8 cellular contexts compared by ENCODE assay signal in genomic region chr18:59308201-59309014, GRCh38. TPM values are rescaled to one million over a fixed set of nuclear protein-coding genes. Genes with fewer than 3 reads are reported as not detected.
DNase-seq lines count a peak whose midpoint lies in the region; ATAC-seq and TF ChIP-seq lines count a peak whose summit lies in the region.

No MANE protein-coding gene starts in this region.

- H3K9ac ChIP-seq in HUES48 (ENCODE audit: low read depth, low read length) = no peak overlapping the region
- no peak overlapping the region for H3K9ac ChIP-seq in fibroblast of lung (ENCODE audit: insufficient read depth, low read length)

- no peaks in the 10 kb centered on the region for H3K36me3 Mint-ChIP-seq in CD8-positive, alpha-beta memory T cell
- H3K36me3 Mint-ChIP-seq in activated T-cell treated with anti-CD3 and anti-CD28 coated beads, Interleukin-2, amount 50 U/mL, for 4 hours (ENCODE audit: insufficient read depth) = no peaks in the 10 kb centered on the region
- no peaks in the 10 kb centered on the region for H3K36me3 Mint-ChIP-seq in natural killer cell

- H3K36me3 ChIP-seq in CD8-positive, alpha-beta memory T cell (ENCODE audit: insufficient read depth, low read length) = no peaks in the 10 kb centered on the region
- H3K36me3 ChIP-seq in HUES48 (ENCODE audit: control insufficient read depth, insufficient read depth, low read length) = no peaks in the 10 kb centered on the region
- no peaks in the 10 kb centered on the region for H3K36me3 ChIP-seq in OCI-LY7 (ENCODE audit: insufficient read depth, low read length)
- H3K36me3 ChIP-seq in fibroblast of lung (ENCODE audit: control insufficient read depth, insufficient read depth, low read length) = no peaks in the 10 kb centered on the region

- no peak overlapping the region for H3K27ac ChIP-seq in CD8-positive, alpha-beta memory T cell (ENCODE audit: low read depth, low read length)
- H3K27ac ChIP-seq in HUES48 (ENCODE audit: low read depth, low read length) = no peak overlapping the region
- no peak overlapping the region for H3K27ac ChIP-seq in OCI-LY7 (ENCODE audit: low read depth, low read length, poor library complexity, severe bottlenecking)
- no peak overlapping the region for H3K27ac ChIP-seq in fibroblast of lung (ENCODE audit: insufficient read depth, low read length)

- DNase-seq in CD8-positive, alpha-beta memory T cell = peak; percentile 37 to 59 (median 48)
- DNase-seq in OCI-LY7 (ENCODE audit: low spot score) (peak; percentile 1), fibroblast of lung (ENCODE audit: low read depth in 2 of 2) (peak; percentile 51 to 62), natural killer cell (peak; percentile 40)
- DNase-seq in activated T-cell treated with anti-CD3 and anti-CD28 coated beads, Interleukin-2, amount 50 U/mL, for 4 hours = peak; percentile 60
- DNase-seq in stimulated activated naive CD4-positive, alpha-beta T cell (lab: John Stamatoyannopoulos, UW) = peak in 5 of 6 experiments; percentile 32 to 63 (median 54)

- H3K4me1 ChIP-seq in CD8-positive, alpha-beta memory T cell (ENCODE audit: insufficient read depth, low read length) = no peaks in the 10 kb centered on the region
- no peaks in the 10 kb centered on the region for H3K4me1 ChIP-seq in HUES48 (ENCODE audit: control insufficient read depth, insufficient read depth, low read length)
- no peaks in the 10 kb centered on the region for H3K4me1 ChIP-seq in OCI-LY7 (ENCODE audit: insufficient read depth, low read length, poor library complexity, severe bottlenecking)
- H3K4me1 ChIP-seq in fibroblast of lung (ENCODE audit: control insufficient read depth, extremely low read depth, insufficient read depth, low read length) = peaks cover 2% of the 10 kb centered on the region

- no peaks in the 10 kb centered on the region for H3K9me3 Mint-ChIP-seq in CD8-positive, alpha-beta memory T cell
- H3K9me3 Mint-ChIP-seq in activated T-cell treated with anti-CD3 and anti-CD28 coated beads, Interleukin-2, amount 50 U/mL, for 4 hours = no peaks in the 10 kb centered on the region
- H3K9me3 Mint-ChIP-seq in natural killer cell = no peaks in the 10 kb centered on the region

- TF ChIP-seq CTCF in OCI-LY7 (conservative IDR thresholded peaks at IDR 0.05; ENCODE audit: low read length) (peak; percentile 64), fibroblast of lung (conservative IDR thresholded peaks at IDR 0.05 in 1 of 2, IDR thresholded peaks at IDR 0.05 in 1 of 2; ENCODE audit: low read depth in 1 of 2, low read length in 2 of 2) (peak; percentile 48 to 80), natural killer cell (IDR thresholded peaks at IDR 0.05) (peak; percentile 61)

- H3K9me3 ChIP-seq in CD8-positive, alpha-beta memory T cell (ENCODE audit: low read length) = no peaks in the 10 kb centered on the region
- H3K9me3 ChIP-seq in HUES48 (ENCODE audit: control insufficient read depth, insufficient read depth, low read length) (no peaks in the 10 kb centered on the region), OCI-LY7 (ENCODE audit: low read length) (no peaks in the 10 kb centered on the region), fibroblast of lung (ENCODE audit: control insufficient read depth, insufficient read depth, low read depth, low read length) (no peaks in the 10 kb centered on the region)

- CTCF ChIA-PET in CD8-positive, alpha-beta memory T cell (lab: Charles Lee) = interaction anchor here (0.7 to 4.4 kb wide), 12 partner anchors 8 to 514 kb away, joined by 3 to 69 read pairs (median 3); partner anchors contain the start of gene CPLX4
- CTCF ChIA-PET in OCI-LY7 (lab: Charles Lee; ENCODE audit: unreplicated experiment) = interaction anchor here (1.1 kb wide), 1 partner anchor 94 kb away, joined by 3 read pairs; no protein-coding TSS in a partner anchor

- intact Hi-C loops in OCI-LY7 (cut with micrococcal nuclease; ENCODE audit: unreplicated experiment) = loop anchor here (2.0 kb wide), 1 partner anchor 94 kb away; no protein-coding TSS in a partner anchor
- intact Hi-C loops in natural killer cell (cut with micrococcal nuclease) = loop anchor here (5.0 kb wide), 2 partner anchors 94 to 1239 kb away; no protein-coding TSS in a partner anchor

- no TSS peak for BruUV-seq in OCI-LY7 (replicated peaks; lab: Mats Ljungman, UMichigan)

- peaks cover 14 to 57% of the 10 kb centered on the region in 2 donors for H3K27me3 Mint-ChIP-seq in CD8-positive, alpha-beta memory T cell
- H3K27me3 Mint-ChIP-seq in activated T-cell treated with anti-CD3 and anti-CD28 coated beads, Interleukin-2, amount 50 U/mL, for 4 hours (ENCODE audit: low read depth) = peaks cover 44% of the 10 kb centered on the region
- peaks cover 20 to 49% of the 10 kb centered on the region in 2 donors for H3K27me3 Mint-ChIP-seq in natural killer cell (ENCODE audit: low read depth in 2 of 2)

- H2AFZ ChIP-seq in OCI-LY7 (ENCODE audit: low read length) (no peak overlapping the region), fibroblast of lung (ENCODE audit: low read length) (peak overlapping the region; percentile 68)

- H3K9me2 ChIP-seq in OCI-LY7 (ENCODE audit: insufficient read depth, low read length) = no peaks in the 10 kb centered on the region

- ATAC-seq in GM21381 (IDR thresholded peaks at IDR 0.05; ENCODE audit: unreplicated experiment) (peak; percentile 80), natural killer cell (peak; percentile 66 to 91 (median 68))
- ATAC-seq in activated T-cell treated with anti-CD3 and anti-CD28 coated beads, Interleukin-2, amount 50 U/mL, for 4 hours = peak; percentile 89 to 94

- peaks cover 19% of the 10 kb centered on the region for H3K27me3 ChIP-seq in CD8-positive, alpha-beta memory T cell (ENCODE audit: insufficient read depth, low read length, poor library complexity, severe bottlenecking)
- H3K27me3 ChIP-seq in HUES48 (ENCODE audit: control insufficient read depth, insufficient read depth, low read length) (peaks cover 46% of the 10 kb centered on the region), fibroblast of lung (ENCODE audit: control insufficient read depth, insufficient read depth, low read length) (peaks cover 30% of the 10 kb centered on the region)

- POLR2A ChIA-PET in CD8-positive, alpha-beta memory T cell (lab: Charles Lee) = no interaction called here
- POLR2A ChIA-PET in OCI-LY7 (lab: Charles Lee) = interaction anchor here (0.5 kb wide), 1 partner anchor 91 kb away, joined by 7 read pairs; no protein-coding TSS in a partner anchor

- H3K4me1 Mint-ChIP-seq in CD8-positive, alpha-beta memory T cell = no peaks in the 10 kb centered on the region
- H3K4me1 Mint-ChIP-seq in activated T-cell treated with anti-CD3 and anti-CD28 coated beads, Interleukin-2, amount 50 U/mL, for 4 hours (ENCODE audit: low read depth) = no peaks in the 10 kb centered on the region
- no peaks in the 10 kb centered on the region for H3K4me1 Mint-ChIP-seq in natural killer cell

- H3K79me2 ChIP-seq in OCI-LY7 (ENCODE audit: insufficient read depth, low read depth, low read length) = no peaks in the 10 kb centered on the region
- H3K79me2 ChIP-seq in fibroblast of lung (ENCODE audit: control insufficient read depth, insufficient read depth, low read length) = no peaks in the 10 kb centered on the region

- no peak overlapping the region for H3K4me3 ChIP-seq in CD8-positive, alpha-beta memory T cell (ENCODE audit: low read length)
- H3K4me3 ChIP-seq in HUES48 (ENCODE audit: low read depth, low read length) = peak overlapping the region; percentile 47
- no peak overlapping the region for H3K4me3 ChIP-seq in OCI-LY7 (ENCODE audit: low read depth, low read length, poor library complexity, severe bottlenecking)
- peak overlapping the region; percentile 24 to 43 (median 34) for H3K4me3 ChIP-seq in fibroblast of lung (replicated peaks in 1 of 4; ENCODE audit: control extremely low read depth in 1 of 4, insufficient read depth in 1 of 4, low read depth in 3 of 4, low read length in 4 of 4)

- H4K20me1 ChIP-seq in OCI-LY7 (ENCODE audit: insufficient read depth, low read length) = no peaks in the 10 kb centered on the region
- H4K20me1 ChIP-seq in fibroblast of lung (ENCODE audit: control insufficient read depth, extremely low read depth, insufficient read depth, low read length) = no peaks in the 10 kb centered on the region

- H3K27ac Mint-ChIP-seq in CD8-positive, alpha-beta memory T cell = peak overlapping the region in 1 of 8 donors; percentile 60
- H3K27ac Mint-ChIP-seq in natural killer cell = no peak overlapping the region

- peak overlapping the region in 6 of 7 donors; percentile 52 to 84 (median 60) for H3K4me3 Mint-ChIP-seq in CD8-positive, alpha-beta memory T cell
- H3K4me3 Mint-ChIP-seq in activated T-cell treated with anti-CD3 and anti-CD28 coated beads, Interleukin-2, amount 50 U/mL, for 4 hours = peak overlapping the region; percentile 52
- H3K4me3 Mint-ChIP-seq in natural killer cell = peak overlapping the region; percentile 35

- peak overlapping the region; percentile 36; the same call in 1 of the 2 replicates for H3K4me2 ChIP-seq in OCI-LY7 (ENCODE audit: low read length)
- peak overlapping the region; percentile 89 for H3K4me2 ChIP-seq in fibroblast of lung (ENCODE audit: extremely low read depth, insufficient read depth, low read length)

RNA-seq across cellular contexts. Expression of gene CPLX4, which starts 10.0 kb away (rescaled TPM):
- total RNA-seq in CD8-positive, alpha-beta memory T cell = not detected
- not detected for polyA plus RNA-seq in CD8-positive, alpha-beta memory T cell
- total RNA-seq in OCI-LY7 (2014; rRNA removed; shearing (Covaris generic)) = not detected in 2 replicates
- not detected in 2 replicates for total RNA-seq in OCI-LY7 (2022)
- not detected for total RNA-seq in activated T-cell treated with anti-CD3 and anti-CD28 coated beads, Interleukin-2, amount 50 U/mL, for 4 hours
- not detected in 2 replicates for total RNA-seq in fibroblast of lung
- polyA plus RNA-seq in fibroblast of lung = not detected in 2 replicates
- not detected in 2 replicates for polyA plus RNA-seq in fibroblast of lung (2012)
- not detected in 2 replicates for polyA minus RNA-seq in fibroblast of lung (ENCODE audit: low replicate concordance)
- not detected for total RNA-seq in natural killer cell

RNA-seq across cellular contexts. Expression of gene RAX, which starts 35.2 kb away (rescaled TPM):
- total RNA-seq in CD8-positive, alpha-beta memory T cell = not detected
- polyA plus RNA-seq in CD8-positive, alpha-beta memory T cell = not detected
- not detected in 2 replicates for total RNA-seq in OCI-LY7 (2014; rRNA removed; shearing (Covaris generic))
- total RNA-seq in OCI-LY7 (2022) = not detected in 2 replicates
- total RNA-seq in activated T-cell treated with anti-CD3 and anti-CD28 coated beads, Interleukin-2, amount 50 U/mL, for 4 hours = not detected
- not detected in 2 replicates for total RNA-seq in fibroblast of lung
- polyA plus RNA-seq in fibroblast of lung = not detected in 2 replicates
- not detected in 2 replicates for polyA plus RNA-seq in fibroblast of lung (2012)
- not detected in 2 replicates for polyA minus RNA-seq in fibroblast of lung (ENCODE audit: low replicate concordance)
- total RNA-seq in natural killer cell = not detected

RNA-seq across cellular contexts. Expression of gene LMAN1, which starts 50.7 kb away (rescaled TPM):
- total RNA-seq in CD8-positive, alpha-beta memory T cell = 10 to 100 TPM; 96.5 to 99.3 TPM
- 37.8 TPM for polyA plus RNA-seq in CD8-positive, alpha-beta memory T cell
- 28.4 and 33.0 TPM in 2 replicates for total RNA-seq in OCI-LY7 (2014; rRNA removed; shearing (Covaris generic))
- total RNA-seq in OCI-LY7 (2022) = 46.4 and 48.2 TPM in 2 replicates
- 100 to 1,000 TPM; 106 to 130 (median 116) TPM for total RNA-seq in activated T-cell treated with anti-CD3 and anti-CD28 coated beads, Interleukin-2, amount 50 U/mL, for 4 hours
- total RNA-seq in fibroblast of lung = 132 and 170 TPM in 2 replicates
- 77.7 and 130 TPM in 2 replicates for polyA plus RNA-seq in fibroblast of lung
- polyA plus RNA-seq in fibroblast of lung (2012) = 61.4 and 103 TPM in 2 replicates
- 7.2 and 13.2 TPM in 2 replicates for polyA minus RNA-seq in fibroblast of lung (ENCODE audit: low replicate concordance)
- 10 to 100 TPM; 50.1 to 58.3 (median 57.6) TPM for total RNA-seq in natural killer cell

Comparison
In these comparisons a context has a peak if more than half of its experiments do, and no peak if none do; other contexts are left out.
1. DNase-seq: peak in every context shown above with its lines; median percentile 60 in activated T-cell treated with anti-CD3 and anti-CD28 coated beads, Interleukin-2, amount 50 U/mL, for 4 hours; 56 in fibroblast of lung; 54 in stimulated activated naive CD4-positive, alpha-beta T cell; 48 in CD8-positive, alpha-beta memory T cell; 40 in natural killer cell; 1 in OCI-LY7.
2. H3K4me3 ChIP-seq: peak in HUES48 (single experiment) and fibroblast of lung (4 of 4); none in CD8-positive, alpha-beta memory T cell (single experiment) and OCI-LY7 (single experiment).
3. Peak in every context shown above with its lines, with median percentiles within 50 percentile points of each other: H3K4me3 Mint-ChIP-seq, ATAC-seq and CTCF ChIP-seq.